Comparison of ENCODE assay signal across 10 cellular contexts in genomic region chr2:27081984-27082772, GRCh38. TPM values are rescaled to one million over a fixed set of nuclear protein-coding genes. Genes with fewer than 3 reads are reported as not detected.
DNase-seq lines count a peak whose midpoint lies in the region; ATAC-seq and TF ChIP-seq lines count a peak whose summit lies in the region.
"Had no signal": no experiment of that assay in that cellular context is flagged by ENCODE, and none has a peak within 500 bp of the region (broad histone marks: within the 10 kb centered on the region; RNA-seq: fewer than 3 reads in every experiment).

No MANE protein-coding gene starts in this region.

- no TSS peak for BruUV-seq in MCF 10A (replicated peaks; lab: Mats Ljungman, UMichigan)

- TF ChIP-seq CTCF in breast epithelium (IDR thresholded peaks at IDR 0.05) (no peak), MCF 10A (IDR thresholded peaks at IDR 0.05; ENCODE audit: unreplicated experiment) (no peak), VCaP (conservative IDR thresholded peaks at IDR 0.05) (no peak), right lobe of liver (IDR thresholded peaks at IDR 0.05) (no peak), tibial nerve (IDR thresholded peaks at IDR 0.05) (no peak)

- no peak for TF ChIP-seq EP300 in tibial nerve (IDR thresholded peaks at IDR 0.05)

- H3K4me1 ChIP-seq in breast epithelium (peaks cover 0 to 18% of the 10 kb centered on the region in 2 donors), right lobe of liver (peaks cover 0 to 16% (median 5%) of the 10 kb centered on the region in 4 donors), tibial nerve (peaks cover 0 to 66% (median 48%) of the 10 kb centered on the region in 4 donors)

- no peak for TF ChIP-seq POLR2A in breast epithelium (IDR thresholded peaks at IDR 0.05)
- no peak for TF ChIP-seq POLR2A in right lobe of liver (IDR thresholded peaks at IDR 0.05)
- no peak for TF ChIP-seq POLR2A in tibial nerve (IDR thresholded peaks at IDR 0.05)

- H3K36me3 Mint-ChIP-seq in MCF 10A (ENCODE audit: insufficient read depth, unreplicated experiment) = no peaks in the 10 kb centered on the region

- no peaks in the 10 kb centered on the region for H3K9me3 ChIP-seq in breast epithelium
- no peaks in the 10 kb centered on the region for H3K9me3 ChIP-seq in right lobe of liver
- no peaks in the 10 kb centered on the region for H3K9me3 ChIP-seq in tibial nerve
- H3K9me3 ChIP-seq: MG63 had no signal

- H3K9me3 Mint-ChIP-seq in MCF 10A (ENCODE audit: unreplicated experiment) = no peaks in the 10 kb centered on the region

- POLR2A ChIA-PET in MCF 10A (lab: Yijun Ruan, JAX) = interaction anchor here (0.8 to 3.3 kb wide), 6 partner anchors 11 to 240 kb away, joined by 3 to 18 read pairs (median 4); partner anchors contain the start of genes AGBL5, ATRAID, OST4 and SLC5A6

- WGBS in right lobe of liver (ENCODE audit: insufficient coverage, low coverage, low lambda C conversion rate, missing lambda C conversion rate) = 80% methylated on average over 1 of the region's 38 CpGs
- WGBS in tibial nerve, 2 donors = 78 to 79% methylated on average over 21 to 24 of the region's 38 CpGs

- ATAC-seq in right lobe of liver (no peak), GM21381 (IDR thresholded peaks at IDR 0.05; ENCODE audit: unreplicated experiment) (no peak), GM19452 (IDR thresholded peaks at IDR 0.05; ENCODE audit: unreplicated experiment) (no peak)

- H3K27me3 ChIP-seq in breast epithelium (no peaks in the 10 kb centered on the region), right lobe of liver (no peaks in the 10 kb centered on the region), tibial nerve (no peaks in the 10 kb centered on the region)
- H3K27me3 ChIP-seq: MG63 had no signal

- no peak overlapping the region for H3K4me3 Mint-ChIP-seq in MCF 10A (ENCODE audit: unreplicated experiment)

- DNase-seq in breast epithelium (ENCODE audit: low spot score in 2 of 2) = no peak
- no peak for DNase-seq in MCF 10A (ENCODE audit: unreplicated experiment)
- DNase-seq in right lobe of liver = no peak
- DNase-seq in tibial nerve (ENCODE audit: low spot score in 2 of 2) = no peak
- no peak for DNase-seq in NCI-H1417 treated with DMSO at 0.1 percent for 48 hours (lab: John Stamatoyannopoulos, UW)
- DNase-seq: MG63; stimulated activated CD4-positive, alpha-beta T cell treated with anti-CD3 and anti-CD28 coated beads, Interleukin-15, amount 100 ng/mL, for 24 hours had no signal

- peaks cover 18% of the 10 kb centered on the region for H3K4me1 Mint-ChIP-seq in MCF 10A (ENCODE audit: insufficient read depth, unreplicated experiment)

- H3K4me3 ChIP-seq in breast epithelium = peak overlapping the region in 1 of 3 donors; percentile 27
- no peak overlapping the region for H3K4me3 ChIP-seq in right lobe of liver
- no peak overlapping the region for H3K4me3 ChIP-seq in tibial nerve
- H3K4me3 ChIP-seq: MG63 had no signal

- H3K27ac Mint-ChIP-seq in MCF 10A (ENCODE audit: low read depth, unreplicated experiment) = no peak overlapping the region

- H3K36me3 ChIP-seq in breast epithelium = no peaks in the 10 kb centered on the region
- no peaks in the 10 kb centered on the region for H3K36me3 ChIP-seq in right lobe of liver
- peaks cover 0 to 14% (median 0%) of the 10 kb centered on the region in 3 donors for H3K36me3 ChIP-seq in tibial nerve

- H3K27ac ChIP-seq in breast epithelium (peak overlapping the region; percentile 36 to 82), VCaP (peak overlapping the region; percentile 81), right lobe of liver (peak overlapping the region in 2 of 3 donors; percentile 17 to 63), tibial nerve (peak overlapping the region in 3 of 4 donors; percentile 35 to 83 (median 77))

- CTCF ChIA-PET in MCF 10A (lab: Yijun Ruan, JAX) = interaction anchor here (0.6 to 2.1 kb wide), 9 partner anchors 9 to 211 kb away, joined by 3 to 8 read pairs (median 3); no protein-coding TSS in a partner anchor

- H3K27me3 Mint-ChIP-seq in MCF 10A (ENCODE audit: insufficient read depth, unreplicated experiment) = peaks cover 12% of the 10 kb centered on the region

- intact Hi-C loops in breast epithelium (cut with DNase I; ENCODE audit: low total_unique reads) (no loop called here), MCF 10A (cut with micrococcal nuclease) (no loop called here), right lobe of liver (cut with DNase I) (loop anchor here in 1 of 2 donors (10.0 kb wide), 2 partner anchors 57 to 117 kb away; no protein-coding TSS in a partner anchor)

RNA-seq across cellular contexts. Expression of gene EMILIN1, which starts 3.8 kb away (rescaled TPM):
- 10 to 100 TPM; 25.6 to 94.7 (median 26.9) TPM for total RNA-seq in breast epithelium
- 0.20 and 0.21 TPM in 2 replicates for total RNA-seq in MCF 10A (2022)
- total RNA-seq in right lobe of liver = 10 to 100 TPM in 5 of 6 experiments, 1 to 10 TPM in 1; 7.2 to 26.1 (median 21.0) TPM
- 10 to 100 TPM; 56.6 to 95.1 (median 70.1) TPM for total RNA-seq in tibial nerve

RNA-seq across cellular contexts. Expression of gene KHK, which starts 4.4 kb away (rescaled TPM):
- total RNA-seq in breast epithelium (1 to 10 TPM; 2.2 to 4.1 (median 3.6) TPM), MCF 10A (2022) (1.7 and 2.6 TPM in 2 replicates), right lobe of liver (100 to 1,000 TPM; 101 to 283 (median 206) TPM), tibial nerve (10 to 100 TPM in 2 of 4 donors, 1 to 10 TPM in 2; 5.1 to 12.2 (median 9.1) TPM)

RNA-seq across cellular contexts. Expression of gene OST4, which starts 10.7 kb away (rescaled TPM):
- total RNA-seq in breast epithelium (100 to 1,000 TPM; 271 to 309 (median 281) TPM), MCF 10A (2022) (257 and 340 TPM in 2 replicates), right lobe of liver (100 to 1,000 TPM; 144 to 182 (median 161) TPM), tibial nerve (100 to 1,000 TPM; 111 to 217 (median 166) TPM)

RNA-seq across cellular contexts. Expression of gene AGBL5, which starts 30.7 kb away (rescaled TPM):
- total RNA-seq in breast epithelium (10 to 100 TPM; 12.5 to 21.5 (median 16.1) TPM), MCF 10A (2022) (18.9 and 22.7 TPM in 2 replicates), right lobe of liver (1 to 10 TPM; 3.9 to 7.4 (median 6.4) TPM), tibial nerve (10 to 100 TPM; 12.1 to 14.4 (median 14.3) TPM)

RNA-seq across cellular contexts. Expression of gene CGREF1, which starts 36.8 kb away (rescaled TPM):
- total RNA-seq in breast epithelium (10 to 100 TPM in 1 of 3 donors, 1 to 10 TPM in 2; 3.2 to 16.4 (median 3.4) TPM), MCF 10A (2022) (10.9 and 12.9 TPM in 2 replicates), right lobe of liver (10 to 100 TPM in 2 of 6 experiments, 1 to 10 TPM in 4; 2.5 to 33.2 (median 7.7) TPM), tibial nerve (10 to 100 TPM in 1 of 4 donors, 1 to 10 TPM in 3; 2.8 to 15.9 (median 8.4) TPM)

Comparison
In these comparisons a context has a peak if more than half of its experiments do, and no peak if none do; other contexts are left out.
1. RNA of gene KHK, which starts 4.4 kb away (total RNA-seq): 101 to 283 TPM in right lobe of liver; 5.1 to 12.2 TPM in tibial nerve, 2.2 to 4.1 TPM in breast epithelium and 1.7 to 2.6 TPM in MCF 10A; every median in the first group is over 4 times any median in the second.
2. Peak in every context shown above with its lines, with median percentiles within 50 percentile points of each other: H3K27ac ChIP-seq.